Comparison of ENCODE assay signal across 35 cellular contexts in the genomic region with DNA sequence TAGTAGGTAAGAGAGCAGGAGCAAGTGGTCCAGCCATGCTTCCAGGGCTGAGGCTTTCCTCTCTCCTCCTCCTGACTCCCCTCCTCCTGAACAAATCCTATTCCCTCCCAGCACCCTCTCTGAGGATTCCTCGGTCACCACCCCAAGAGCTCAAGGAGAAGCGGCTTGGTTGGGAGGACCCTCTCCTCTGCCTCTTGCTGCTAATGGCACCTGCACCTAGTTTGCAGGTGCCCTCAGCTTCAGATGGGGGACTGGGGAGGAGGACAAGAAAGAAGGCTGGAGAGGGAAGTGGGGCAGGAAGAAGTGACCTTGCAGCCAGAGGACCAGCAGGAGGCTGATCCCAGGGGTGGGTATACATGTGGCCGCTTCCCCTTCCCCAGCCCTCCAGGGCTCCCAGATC. TPM values are rescaled to one million over a fixed set of nuclear protein-coding genes. Genes with fewer than 3 reads are reported as not detected.
"Had no signal": no experiment of that assay in that cellular context is flagged by ENCODE, and none has a peak within 500 bp of the region (broad histone marks: within the 10 kb centered on the region; RNA-seq: fewer than 3 reads in every experiment).

No MANE protein-coding gene starts in this region.

- H3K9ac ChIP-seq: SK-N-SH had no signal

- H3K4me3 ChIP-seq: SJSA1 had no signal

- H3K9me3 ChIP-seq: SK-N-SH had no signal

- H3K4me3 Mint-ChIP-seq: activated B cell treated with CpG ODN at 0.5 μM for 24 hours; activated CD8-positive, alpha-beta T cell treated with anti-CD3 and anti-CD28 coated beads for 36 hours; activated naive CD8-positive, alpha-beta T cell treated with anti-CD3 and anti-CD28 coated beads for 36 hours; activated T-cell treated with anti-CD3 and anti-CD28 coated beads, Interleukin-2, amount 50 U/mL, for 72 hours; activated T-helper 17 cell treated with anti-CD3 and anti-CD28 coated beads, Interleukin-2, amount 50 U/mL, for 72 hours; IgD-negative memory B cell; T-helper 1 cell treated with Interleukin-12 subunit alpha and Interleukin-12 subunit beta and Interleukin-4 antibody, amounts not matched to agents 30 μg/mL and 1 μg/mL, for 36 hours had no signal

- H3K27ac ChIP-seq: brain microvascular endothelial cell, SJSA1, VCaP had no signal

- H3K36me3 Mint-ChIP-seq: activated naive CD8-positive, alpha-beta T cell treated with anti-CD3 and anti-CD28 coated beads for 36 hours had no signal

- H3K27ac Mint-ChIP-seq: activated B cell treated with CpG ODN at 0.5 μM for 24 hours; activated CD8-positive, alpha-beta T cell treated with anti-CD3 and anti-CD28 coated beads for 36 hours; activated naive CD8-positive, alpha-beta T cell treated with anti-CD3 and anti-CD28 coated beads for 36 hours; activated T-cell treated with anti-CD3 and anti-CD28 coated beads, Interleukin-2, amount 50 U/mL, for 72 hours; activated T-helper 17 cell treated with anti-CD3 and anti-CD28 coated beads, Interleukin-2, amount 50 U/mL, for 72 hours; IgD-negative memory B cell; T-helper 1 cell treated with Interleukin-12 subunit alpha and Interleukin-12 subunit beta and Interleukin-4 antibody, amounts not matched to agents 30 μg/mL and 1 μg/mL, for 36 hours had no signal

- H3K4me1 Mint-ChIP-seq: activated B cell treated with CpG ODN at 0.5 μM for 24 hours; activated naive CD8-positive, alpha-beta T cell treated with anti-CD3 and anti-CD28 coated beads for 36 hours; activated T-helper 17 cell treated with anti-CD3 and anti-CD28 coated beads, Interleukin-2, amount 50 U/mL, for 72 hours; IgD-negative memory B cell had no signal

- DNase-seq: activated CD4-positive, alpha-beta T cell treated with anti-CD3 and anti-CD28 coated beads for 4 hours; activated CD4-positive, alpha-beta T cell treated with anti-CD3 and anti-CD28 coated beads, Interleukin-2, amount 50 U/mL, for 1 hour; activated CD4-positive, CD25-positive, alpha-beta regulatory T cell treated with anti-CD3 and anti-CD28 coated beads, Interleukin-2, amount 50 U/mL, for 72 hours; activated CD8-positive, alpha-beta T cell treated with anti-CD3 and anti-CD28 coated beads for 36 hours; activated effector memory CD4-positive, alpha-beta T cell treated with anti-CD3 and anti-CD28 coated beads, Interleukin-2, amount 50 U/mL, for 16 hours; activated naive CD4-positive, alpha-beta T cell; activated naive CD4-positive, alpha-beta T cell treated with anti-CD3 and anti-CD28 coated beads, Interleukin-2, amount 50 U/mL, for 16 hours; activated naive CD8-positive, alpha-beta T cell treated with anti-CD3 and anti-CD28 coated beads for 36 hours; activated T-cell treated with anti-CD3 and anti-CD28 coated beads, Interleukin-2, amount 50 U/mL, for 1 hour; activated T-cell treated with anti-CD3 and anti-CD28 coated beads, Interleukin-2, amount 50 U/mL, for 72 hours; amniotic stem cell; brain microvascular endothelial cell; KBM-7; NCI-H1048; NCI-H1105 treated with DMSO at 0.1 percent for 48 hours; NCI-H1436; NCI-H1694; NCI-H1930; NCI-H2081 treated with DMSO at 0.1 percent for 48 hours; NCI-H345; NCI-H524 treated with DMSO at 0.1 percent for 48 hours; SHP77 treated with DMSO at 0.1 percent for 48 hours; SK-N-SH; T-helper 9 cell had no signal

- H3K4me1 ChIP-seq: SJSA1 had no signal

- H3K4me2 ChIP-seq: SK-N-SH had no signal

- ATAC-seq: activated CD8-positive, alpha-beta T cell treated with anti-CD3 and anti-CD28 coated beads for 36 hours; activated T-cell treated with anti-CD3 and anti-CD28 coated beads, Interleukin-2, amount 50 U/mL, for 72 hours; activated T-helper 17 cell treated with anti-CD3 and anti-CD28 coated beads, Interleukin-2, amount 50 U/mL, for 72 hours; Panc1 had no signal

- H3K9me3 Mint-ChIP-seq: activated T-helper 17 cell treated with anti-CD3 and anti-CD28 coated beads, Interleukin-2, amount 50 U/mL, for 72 hours had no signal

- H3K36me3 ChIP-seq: brain microvascular endothelial cell, SJSA1 had no signal

RNA-seq across cellular contexts. Expression of a gene that starts 17.5 kb away (rescaled TPM):
- total RNA-seq: activated B cell treated with CpG ODN at 0.5 μM for 24 hours; activated T-cell treated with anti-CD3 and anti-CD28 coated beads, Interleukin-2, amount 50 U/mL, for 72 hours; activated T-helper 17 cell treated with anti-CD3 and anti-CD28 coated beads, Interleukin-2, amount 50 U/mL, for 72 hours; aorta; MCF 10A; NCI-H460; RPMI7951; SJSA1 had no signal
- polyA plus RNA-seq: aorta, IgD-negative memory B cell, SK-N-SH had no signal
